In the genomic region with DNA sequence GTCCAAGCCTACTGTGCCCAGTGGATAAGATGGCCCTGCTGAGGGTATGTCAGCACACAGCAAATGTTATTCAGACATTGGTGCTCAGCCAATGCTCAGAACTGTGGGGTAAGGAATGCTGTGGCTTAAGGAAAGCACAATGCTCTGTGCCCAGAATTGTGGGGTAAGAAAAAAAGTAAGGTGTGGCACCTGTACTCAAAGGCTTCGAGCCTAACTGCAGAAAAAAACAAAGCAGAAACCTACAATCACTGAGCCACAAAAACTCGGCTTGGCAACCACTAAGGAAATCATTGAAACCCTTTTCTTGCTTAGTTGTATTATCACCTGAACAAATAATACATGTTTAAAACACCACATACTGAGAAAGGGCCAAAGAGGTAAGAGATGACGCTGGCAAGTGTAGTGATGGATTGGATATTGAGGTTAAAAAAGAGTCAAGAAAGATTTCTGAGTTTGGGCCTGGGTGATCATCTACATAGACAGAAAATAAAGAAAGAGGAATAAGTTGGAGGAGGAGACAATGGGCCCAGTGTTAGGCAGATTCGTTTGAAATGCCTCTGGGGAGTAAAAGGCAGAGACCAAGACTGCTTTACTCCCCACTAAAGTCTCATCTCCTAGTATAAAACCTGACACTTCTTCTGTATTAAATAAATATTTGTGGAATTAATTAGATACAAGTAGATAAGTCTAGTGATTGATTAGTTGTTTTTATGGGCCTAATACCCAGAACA, we compare ENCODE assay signal across 21 cellular contexts. TPM values are rescaled to one million over a fixed set of nuclear protein-coding genes. Genes with fewer than 3 reads are reported as not detected.
DNase-seq lines count a peak whose midpoint lies in the region; ATAC-seq lines count a peak whose summit lies in the region.
"Had no signal": no experiment of that assay in that cellular context is flagged by ENCODE, and none has a peak within 500 bp of the region (broad histone marks: within the 10 kb centered on the region; RNA-seq: fewer than 3 reads in every experiment).

No MANE protein-coding gene starts in this region.

- H3K27ac ChIP-seq in thymus (ENCODE audit: low read depth), result peak overlapping the region; percentile 38
- H3K27ac ChIP-seq: tibial nerve had no signal

- H3K4me3 ChIP-seq in thymus (ENCODE audit: low read length), result no peak overlapping the region
- H3K4me3 ChIP-seq: heart left ventricle, skin epidermis, tibial nerve had no signal

- no peaks in the 10 kb centered on the region for H3K27me3 Mint-ChIP-seq in activated T-helper 17 cell treated with anti-CD3 and anti-CD28 coated beads, Interleukin-2, amount 50 U/mL, for 72 hours

- intact Hi-C loops in left ventricle myocardium superior (cut with micrococcal nuclease) (no loop called here), left cardiac atrium (cut with DNase I) (no loop called here), left colon (cut with DNase I, micrococcal nuclease) (no loop called here)

- peaks cover 3% of the 10 kb centered on the region for H3K9me3 Mint-ChIP-seq in activated T-helper 17 cell treated with anti-CD3 and anti-CD28 coated beads, Interleukin-2, amount 50 U/mL, for 72 hours

- H3K4me3 Mint-ChIP-seq in activated T-helper 17 cell treated with anti-CD3 and anti-CD28 coated beads, Interleukin-2, amount 50 U/mL, for 72 hours, result peak overlapping the region; percentile 23
- H3K4me3 Mint-ChIP-seq: dendritic cell treated with granulocyte-macrophage colony-stimulating factor and Interleukin-4, amounts not matched to agents 40 ng/mL and 50 ng/mL, for 4 days had no signal

- ATAC-seq in left ventricle myocardium superior (peak; percentile 66), left cardiac atrium (no peak), left colon (peak; percentile 25)
- no peak for ATAC-seq in activated T-helper 17 cell treated with anti-CD3 and anti-CD28 coated beads, Interleukin-2, amount 50 U/mL, for 72 hours (replicated peaks)

- H3K4me1 Mint-ChIP-seq in activated T-helper 17 cell treated with anti-CD3 and anti-CD28 coated beads, Interleukin-2, amount 50 U/mL, for 72 hours, result peaks cover 33% of the 10 kb centered on the region

- H3K36me3 Mint-ChIP-seq in activated T-helper 17 cell treated with anti-CD3 and anti-CD28 coated beads, Interleukin-2, amount 50 U/mL, for 72 hours (ENCODE audit: low read depth), result no peaks in the 10 kb centered on the region

- H3K27me3 ChIP-seq in thymus (ENCODE audit: control insufficient read depth, insufficient read depth), result no peaks in the 10 kb centered on the region
- H3K27me3 ChIP-seq: heart left ventricle, tibial nerve had no signal

- 52% methylated on average over 4 of the region's 4 CpGs for WGBS in thymus

- H3K36me3 ChIP-seq in thymus (ENCODE audit: control insufficient read depth, insufficient read depth), result no peaks in the 10 kb centered on the region
- H3K36me3 ChIP-seq: heart left ventricle, tibial nerve had no signal

- H3K27ac Mint-ChIP-seq in activated T-helper 17 cell treated with anti-CD3 and anti-CD28 coated beads, Interleukin-2, amount 50 U/mL, for 72 hours, result peak overlapping the region; percentile 36
- H3K27ac Mint-ChIP-seq: dendritic cell treated with granulocyte-macrophage colony-stimulating factor and Interleukin-4, amounts not matched to agents 40 ng/mL and 50 ng/mL, for 4 days had no signal

- H3K4me1 ChIP-seq in thymus (ENCODE audit: control insufficient read depth, insufficient read depth, low read length), result peaks cover 7% of the 10 kb centered on the region
- H3K4me1 ChIP-seq: tibial nerve had no signal

- no peak for DNase-seq in left ventricle myocardium superior
- DNase-seq in left cardiac atrium, result no peak
- no peak for DNase-seq in left colon
- no peak for DNase-seq in NCI-H1048 (lab: John Stamatoyannopoulos, UW)
- DNase-seq in NCI-H2196 (lab: John Stamatoyannopoulos, UW; ENCODE audit: unreplicated experiment), result no peak
- DNase-seq in NCI-H1694 treated with DMSO at 0.1 percent for 48 hours (lab: John Stamatoyannopoulos, UW), result no peak
- DNase-seq: activated CD4-positive, alpha-beta T cell treated with anti-CD3 and anti-CD28 coated beads for 48 hours; anterior cingulate cortex; GOT3; heart left ventricle; NCI-H1436; NCI-H345; occipital lobe; SHP77; stimulated activated CD4-positive, alpha-beta T cell treated with anti-CD3 and anti-CD28 coated beads, Interleukin-4, amount 100 ng/mL, for 4 hours; T-helper 9 cell had no signal

- no peaks in the 10 kb centered on the region for H3K9me3 ChIP-seq in thymus (ENCODE audit: control insufficient read depth)
- H3K9me3 ChIP-seq: heart left ventricle, tibial nerve had no signal

RNA-seq across cellular contexts. Expression of gene ATP1A1, which starts 25.9 kb away (rescaled TPM):
- 269 TPM for total RNA-seq in left ventricle myocardium superior
- total RNA-seq in left cardiac atrium, result 100 to 1,000 TPM; 183 to 281 TPM
- total RNA-seq in activated T-helper 17 cell treated with anti-CD3 and anti-CD28 coated beads, Interleukin-2, amount 50 U/mL, for 72 hours, result 100 to 1,000 TPM; 206 to 244 TPM
- 1,000 to 10,000 TPM; 1,822 to 3,252 TPM for total RNA-seq in left colon
- 146 TPM for polyA plus RNA-seq in thymus

Comparison
In these comparisons a context has a peak if more than half of its experiments do, and no peak if none do; other contexts are left out.
1. ATAC-seq: peak in left ventricle myocardium superior (single experiment) and left colon (single experiment); none in left cardiac atrium (0 of 2) and activated T-helper 17 cell treated with anti-CD3 and anti-CD28 coated beads, Interleukin-2, amount 50 U/mL, for 72 hours (single experiment).